In genomic region chr11:72823105-72823804, GRCh38 we compare ENCODE assay signal across 11 cellular contexts. TPM values are rescaled to one million over a fixed set of nuclear protein-coding genes. Genes with fewer than 3 reads are reported as not detected.
DNase-seq lines count a peak whose midpoint lies in the region; ATAC-seq and TF ChIP-seq lines count a peak whose summit lies in the region.
"Had no signal": no experiment of that assay in that cellular context is flagged by ENCODE, and none has a peak within 500 bp of the region (broad histone marks: within the 10 kb centered on the region; RNA-seq: fewer than 3 reads in every experiment).

No MANE protein-coding gene starts in this region.

- H3K36me3 Mint-ChIP-seq in stimulated activated naive CD8-positive, alpha-beta T cell treated with anti-CD3 and anti-CD28 coated beads, Interleukin-15, Interleukin-2, amounts not matched to agents 100 ng/mL and 50 ng/mL, for 24 hours (ENCODE audit: low read depth) = peaks cover 24% of the 10 kb centered on the region
- peaks cover 40% of the 10 kb centered on the region for H3K36me3 Mint-ChIP-seq in activated B cell treated with CpG ODN at 0.5 μM for 24 hours (ENCODE audit: low read depth)
- H3K36me3 Mint-ChIP-seq in naive thymus-derived CD8-positive, alpha-beta T cell = peaks cover 0 to 34% (median 8%) of the 10 kb centered on the region in 3 donors

- peaks cover 26% of the 10 kb centered on the region for H3K4me1 Mint-ChIP-seq in stimulated activated naive CD8-positive, alpha-beta T cell treated with anti-CD3 and anti-CD28 coated beads, Interleukin-15, Interleukin-2, amounts not matched to agents 100 ng/mL and 50 ng/mL, for 24 hours (ENCODE audit: low read depth)
- peaks cover 57% of the 10 kb centered on the region for H3K4me1 Mint-ChIP-seq in activated B cell treated with CpG ODN at 0.5 μM for 24 hours
- peaks cover 8 to 35% (median 19%) of the 10 kb centered on the region in 4 donors for H3K4me1 Mint-ChIP-seq in naive thymus-derived CD8-positive, alpha-beta T cell

- no peaks in the 10 kb centered on the region for H3K27me3 Mint-ChIP-seq in stimulated activated naive CD8-positive, alpha-beta T cell treated with anti-CD3 and anti-CD28 coated beads, Interleukin-15, Interleukin-2, amounts not matched to agents 100 ng/mL and 50 ng/mL, for 24 hours
- H3K27me3 Mint-ChIP-seq in activated B cell treated with CpG ODN at 0.5 μM for 24 hours = no peaks in the 10 kb centered on the region
- no peaks in the 10 kb centered on the region for H3K27me3 Mint-ChIP-seq in naive thymus-derived CD8-positive, alpha-beta T cell

- H3K27me3 ChIP-seq in vagina (no peaks in the 10 kb centered on the region), prostate gland (replicated peaks; ENCODE audit: insufficient read depth) (no peaks in the 10 kb centered on the region)
- H3K27me3 ChIP-seq: foreskin keratinocyte had no signal

- POLR2A ChIA-PET in activated B cell treated with CpG ODN at 0.5 μM for 24 hours (lab: Charles Lee) = interaction anchor here (0.8 to 3.9 kb wide), 7 partner anchors 9 to 319 kb away, joined by 3 to 13 read pairs (median 6); partner anchors contain the start of genes FCHSD2 and STARD10
- POLR2A ChIA-PET in naive thymus-derived CD8-positive, alpha-beta T cell (lab: Charles Lee) = interaction anchor here (0.6 to 1.3 kb wide), 4 partner anchors 8 to 98 kb away, joined by 3 to 5 read pairs (median 3); no protein-coding TSS in a partner anchor

- intact Hi-C loops in activated B cell treated with CpG ODN at 0.5 μM for 24 hours (cut with micrococcal nuclease) (loop anchor here (2.0 to 10.0 kb wide), 3 partner anchors 28 to 562 kb away; partner anchors contain the start of genes FCHSD2 and STARD10), vagina (cut with DNase I) (no loop called here), prostate gland (cut with DNase I) (no loop called here)

- H3K4me3 Mint-ChIP-seq in stimulated activated naive CD8-positive, alpha-beta T cell treated with anti-CD3 and anti-CD28 coated beads, Interleukin-15, Interleukin-2, amounts not matched to agents 100 ng/mL and 50 ng/mL, for 24 hours = peak overlapping the region; percentile 30
- H3K4me3 Mint-ChIP-seq in activated B cell treated with CpG ODN at 0.5 μM for 24 hours = peak overlapping the region; percentile 5
- peak overlapping the region in 3 of 10 donors; percentile 24 to 46 (median 24) for H3K4me3 Mint-ChIP-seq in naive thymus-derived CD8-positive, alpha-beta T cell

- WGBS in prostate gland = 91% methylated on average over 9 of the region's 9 CpGs

- CTCF ChIA-PET in activated B cell treated with CpG ODN at 0.5 μM for 24 hours (lab: Charles Lee) = interaction anchor here (0.9 to 1.3 kb wide), 4 partner anchors 8 to 98 kb away, joined by 3 to 10 read pairs (median 3); no protein-coding TSS in a partner anchor

- no peaks in the 10 kb centered on the region for H3K9me3 ChIP-seq in vagina
- no peaks in the 10 kb centered on the region for H3K9me3 ChIP-seq in prostate gland

- peak overlapping the region; percentile 61 for H3K27ac ChIP-seq in vagina
- H3K27ac ChIP-seq in prostate gland = no peak overlapping the region
- H3K27ac ChIP-seq: foreskin keratinocyte had no signal

- peaks cover 15% of the 10 kb centered on the region for H3K4me1 ChIP-seq in vagina
- no peaks in the 10 kb centered on the region for H3K4me1 ChIP-seq in prostate gland (replicated peaks)

- H3K36me3 ChIP-seq in vagina = peaks cover 0 to 12% of the 10 kb centered on the region in 2 donors
- no peaks in the 10 kb centered on the region for H3K36me3 ChIP-seq in prostate gland

- ATAC-seq in stimulated activated naive CD8-positive, alpha-beta T cell treated with anti-CD3 and anti-CD28 coated beads, Interleukin-15, Interleukin-2, amounts not matched to agents 100 U/mL and 50 U/mL, for 24 hours = no peak
- no peak for ATAC-seq in activated B cell treated with CpG ODN at 0.5 μM for 24 hours (ENCODE audit: low read depth)
- ATAC-seq in naive thymus-derived CD8-positive, alpha-beta T cell = no peak
- ATAC-seq in GM18870 (IDR thresholded peaks at IDR 0.05; ENCODE audit: unreplicated experiment) = no peak

- TF ChIP-seq CTCF in activated B cell treated with CpG ODN at 0.5 μM for 24 hours (IDR thresholded peaks at IDR 0.05) (no peak), vagina (IDR thresholded peaks at IDR 0.05) (no peak), prostate gland (IDR thresholded peaks at IDR 0.05) (no peak)

- H3K4me3 ChIP-seq in vagina (no peak overlapping the region), prostate gland (no peak overlapping the region)

- no peak for TF ChIP-seq POLR2A in vagina (IDR thresholded peaks at IDR 0.05)
- no peak for TF ChIP-seq POLR2A in prostate gland (IDR thresholded peaks at IDR 0.05)

- H3K27ac Mint-ChIP-seq in stimulated activated naive CD8-positive, alpha-beta T cell treated with anti-CD3 and anti-CD28 coated beads, Interleukin-15, Interleukin-2, amounts not matched to agents 100 ng/mL and 50 ng/mL, for 24 hours = no peak overlapping the region
- H3K27ac Mint-ChIP-seq in activated B cell treated with CpG ODN at 0.5 μM for 24 hours = peak overlapping the region; percentile 95
- peak overlapping the region in 7 of 10 donors; percentile 34 to 95 (median 78) for H3K27ac Mint-ChIP-seq in naive thymus-derived CD8-positive, alpha-beta T cell

- no peaks in the 10 kb centered on the region for H3K9me3 Mint-ChIP-seq in stimulated activated naive CD8-positive, alpha-beta T cell treated with anti-CD3 and anti-CD28 coated beads, Interleukin-15, Interleukin-2, amounts not matched to agents 100 ng/mL and 50 ng/mL, for 24 hours
- H3K9me3 Mint-ChIP-seq in activated B cell treated with CpG ODN at 0.5 μM for 24 hours = no peaks in the 10 kb centered on the region
- no peaks in the 10 kb centered on the region for H3K9me3 Mint-ChIP-seq in naive thymus-derived CD8-positive, alpha-beta T cell

- no peak for DNase-seq in stimulated activated naive CD8-positive, alpha-beta T cell treated with anti-CD3 and anti-CD28 coated beads, Interleukin-15, Interleukin-2, amounts not matched to agents 100 U/mL and 50 U/mL, for 24 hours
- DNase-seq in activated B cell treated with CpG ODN at 0.5 μM for 24 hours = no peak
- no peak for DNase-seq in naive thymus-derived CD8-positive, alpha-beta T cell
- DNase-seq in vagina (ENCODE audit: extremely low spot score in 2 of 2) = no peak
- no peak for DNase-seq in NCI-H1694 (lab: John Stamatoyannopoulos, UW)
- DNase-seq in prostate gland (ENCODE audit: low spot score) = no peak
- DNase-seq: foreskin keratinocyte, islet precursor cell, NCI-H510A treated with DMSO at 0.1 percent for 48 hours had no signal

RNA-seq across cellular contexts. Expression of gene ATG16L2, which starts 9.0 kb away (rescaled TPM):
- total RNA-seq in activated B cell treated with CpG ODN at 0.5 μM for 24 hours (73.5 and 96.7 TPM in 2 replicates), vagina (32.2 TPM), prostate gland (10 to 100 TPM; 27.5 to 29.7 TPM)
- 100 to 1,000 TPM; 156 to 157 TPM for total RNA-seq in naive thymus-derived CD8-positive, alpha-beta T cell
- polyA plus RNA-seq in naive thymus-derived CD8-positive, alpha-beta T cell = 10 to 100 TPM in 2 of 3 donors, 1 to 10 TPM in 1; 9.9 to 12.1 (median 11.6) TPM

RNA-seq across cellular contexts. Expression of gene STARD10, which starts 29.4 kb away (rescaled TPM):
- 42.6 and 46.8 TPM in 2 replicates for total RNA-seq in activated B cell treated with CpG ODN at 0.5 μM for 24 hours
- total RNA-seq in naive thymus-derived CD8-positive, alpha-beta T cell = 10 to 100 TPM; 11.8 to 15.6 TPM
- polyA plus RNA-seq in naive thymus-derived CD8-positive, alpha-beta T cell = 10 to 100 TPM; 13.5 to 16.3 (median 14.9) TPM
- 75.9 TPM for total RNA-seq in vagina
- total RNA-seq in prostate gland = 100 to 1,000 TPM; 132 to 208 TPM
